ENCODE assay signal across 11 cellular contexts in genomic region chr10:35639651-35640311, GRCh38. TPM values are rescaled to one million over a fixed set of nuclear protein-coding genes. Genes with fewer than 3 reads are reported as not detected.
DNase-seq lines count a peak whose midpoint lies in the region; ATAC-seq and TF ChIP-seq lines count a peak whose summit lies in the region.
"Had no signal": no experiment of that assay in that cellular context is flagged by ENCODE, and none has a peak within 500 bp of the region (broad histone marks: within the 10 kb centered on the region; RNA-seq: fewer than 3 reads in every experiment).

No MANE protein-coding gene starts in this region.

- no peak overlapping the region for H2AFZ ChIP-seq in Karpas-422 (ENCODE audit: low read length)

- no peak overlapping the region for H3K4me2 ChIP-seq in Karpas-422 (ENCODE audit: low read depth, low read length, poor library complexity, severe bottlenecking)

- intact Hi-C loops in activated CD4-positive, alpha-beta T cell treated with anti-CD3 and anti-CD28 coated beads, Interleukin-2, amount 10 ng/mL, durations not matched to agents 24 days and 14 days (cut with micrococcal nuclease) = loop anchor here (5.0 to 10.0 kb wide), 3 partner anchors 517 to 1243 kb away; partner anchors contain the start of gene PARD3
- intact Hi-C loops in left lung (cut with DNase I) (loop anchor here in 1 of 2 donors (10.0 kb wide), 1 partner anchor 1135 kb away; no protein-coding TSS in a partner anchor), thyroid gland (cut with DNase I) (loop anchor here (5.0 to 10.0 kb wide), 3 partner anchors 1085 to 1245 kb away; no protein-coding TSS in a partner anchor)

- in situ Hi-C loops in astrocyte of the spinal cord (cut with HindIII; ENCODE audit: low sequenced_read_pairs) = no loop called here

- H3K27me3 Mint-ChIP-seq in activated CD4-positive, alpha-beta T cell treated with anti-CD3 and anti-CD28 coated beads, Interleukin-2, amount 10 ng/mL, durations not matched to agents 24 days and 14 days = peaks cover 71% of the 10 kb centered on the region

- no peaks in the 10 kb centered on the region for H3K9me3 ChIP-seq in left lung
- no peaks in the 10 kb centered on the region for H3K9me3 ChIP-seq in thyroid gland
- H3K9me3 ChIP-seq in Karpas-422 (ENCODE audit: low read length) = no peaks in the 10 kb centered on the region

- no peak overlapping the region for H3K27ac Mint-ChIP-seq in activated CD4-positive, alpha-beta T cell treated with anti-CD3 and anti-CD28 coated beads, Interleukin-2, amount 10 ng/mL, durations not matched to agents 24 days and 14 days

- WGBS in thyroid gland, 2 donors = 11 to 12% methylated on average over 27 to 30 of the region's 64 CpGs

- H3K9me3 Mint-ChIP-seq in activated CD4-positive, alpha-beta T cell treated with anti-CD3 and anti-CD28 coated beads, Interleukin-2, amount 10 ng/mL, durations not matched to agents 24 days and 14 days = no peaks in the 10 kb centered on the region

- peak; percentile 58 for DNase-seq in activated CD4-positive, alpha-beta T cell treated with anti-CD3 and anti-CD28 coated beads, Interleukin-2, amount 10 ng/mL, durations not matched to agents 24 days and 14 days
- DNase-seq in activated CD4-positive, alpha-beta T cell treated with anti-CD3 and anti-CD28 coated beads, Interleukin-2, amount 50 U/mL, for 4 hours = no peak
- DNase-seq in astrocyte of the spinal cord (ENCODE audit: low read depth, low spot score) (peak; percentile 54), left lung (peak; percentile 38 to 76), thyroid gland (peak; percentile 55 to 56), NCI-H1436 treated with DMSO at 0.1 percent for 48 hours (lab: John Stamatoyannopoulos, UW) (no peak), Karpas-422 (no peak), iPS-NIHi7 (ENCODE audit: extremely low spot score) (no peak)
- DNase-seq: GF-D8 had no signal

- H3K4me3 ChIP-seq in astrocyte of the spinal cord (ENCODE audit: low read depth, low read length) (peak overlapping the region; percentile 58), left lung (peak overlapping the region; percentile 13 to 37), thyroid gland (replicated peaks in 1 of 3) (peak overlapping the region in 1 of 3 donors; percentile 42), Karpas-422 (ENCODE audit: low read length) (no peak overlapping the region)

- H4K20me1 ChIP-seq in Karpas-422 (ENCODE audit: insufficient read depth, low read depth, low read length) = no peaks in the 10 kb centered on the region

- H3K36me3 ChIP-seq in left lung (no peaks in the 10 kb centered on the region), thyroid gland (no peaks in the 10 kb centered on the region), Karpas-422 (ENCODE audit: insufficient read depth, low read length) (no peaks in the 10 kb centered on the region)

- no peaks in the 10 kb centered on the region for H3K79me2 ChIP-seq in Karpas-422 (ENCODE audit: low read length)
- H3K79me2 ChIP-seq: parathyroid adenoma had no signal

- H3K4me1 ChIP-seq in left lung = peaks cover 0 to 47% of the 10 kb centered on the region in 2 donors
- H3K4me1 ChIP-seq in thyroid gland = peaks cover 24 to 28% of the 10 kb centered on the region in 2 donors
- H3K4me1 ChIP-seq in Karpas-422 (ENCODE audit: low read length) = no peaks in the 10 kb centered on the region

- H3K4me1 Mint-ChIP-seq in activated CD4-positive, alpha-beta T cell treated with anti-CD3 and anti-CD28 coated beads, Interleukin-2, amount 10 ng/mL, durations not matched to agents 24 days and 14 days = peaks cover 11% of the 10 kb centered on the region

- no peaks in the 10 kb centered on the region for H3K36me3 Mint-ChIP-seq in activated CD4-positive, alpha-beta T cell treated with anti-CD3 and anti-CD28 coated beads, Interleukin-2, amount 10 ng/mL, durations not matched to agents 24 days and 14 days (ENCODE audit: low read depth)

- H3K4me3 Mint-ChIP-seq in activated CD4-positive, alpha-beta T cell treated with anti-CD3 and anti-CD28 coated beads, Interleukin-2, amount 10 ng/mL, durations not matched to agents 24 days and 14 days = peak overlapping the region; percentile 55

- H3K9ac ChIP-seq in Karpas-422 (ENCODE audit: low read length) = no peak overlapping the region
- H3K9ac ChIP-seq: parathyroid adenoma had no signal

- no peak for TF ChIP-seq POLR2A in thyroid gland (IDR thresholded peaks at IDR 0.05)

- no peak for ATAC-seq in left lung

- peaks cover 0 to 81% of the 10 kb centered on the region in 2 donors for H3K27me3 ChIP-seq in left lung
- no peaks in the 10 kb centered on the region for H3K27me3 ChIP-seq in thyroid gland
- H3K27me3 ChIP-seq in Karpas-422 (ENCODE audit: low read length) = no peaks in the 10 kb centered on the region
- H3K27me3 ChIP-seq: SJSA1 had no signal

- no peak overlapping the region for H3K27ac ChIP-seq in left lung
- no peak overlapping the region for H3K27ac ChIP-seq in thyroid gland
- no peak overlapping the region for H3K27ac ChIP-seq in Karpas-422 (ENCODE audit: low read length)
- H3K27ac ChIP-seq: parathyroid adenoma, SJSA1 had no signal

- TF ChIP-seq CTCF in astrocyte of the spinal cord (IDR thresholded peaks at IDR 0.05; ENCODE audit: low read depth, low read length) = peak; percentile 45
- no peak for TF ChIP-seq CTCF in left lung (IDR thresholded peaks at IDR 0.05)
- peak in 4 of 6 experiments; percentile 17 to 22 (median 17) for TF ChIP-seq CTCF in thyroid gland (IDR thresholded peaks at IDR 0.05)

- no peaks in the 10 kb centered on the region for H3K9me2 ChIP-seq in Karpas-422 (replicated peaks; ENCODE audit: insufficient read depth, low read length)

RNA-seq across cellular contexts. Expression of gene FZD8, which starts 2.3 kb away (rescaled TPM):
- 0.38 and 0.56 TPM in 2 replicates for total RNA-seq in activated CD4-positive, alpha-beta T cell treated with anti-CD3 and anti-CD28 coated beads, Interleukin-2, amount 10 ng/mL, durations not matched to agents 24 days and 14 days
- total RNA-seq in left lung (10 to 100 TPM; 16.0 to 16.4 TPM), thyroid gland (10 to 100 TPM; 12.4 to 21.5 (median 19.9) TPM)
- total RNA-seq in Karpas-422 (2014; rRNA removed; shearing (Covaris generic); ENCODE audit: low replicate concordance) = 0.52 TPM in 1 of 2 replicates, not detected in the other

RNA-seq across cellular contexts. Expression of gene GJD4, which starts 34.6 kb away (rescaled TPM):
- total RNA-seq in activated CD4-positive, alpha-beta T cell treated with anti-CD3 and anti-CD28 coated beads, Interleukin-2, amount 10 ng/mL, durations not matched to agents 24 days and 14 days = not detected in 2 replicates
- total RNA-seq in left lung (not detected), thyroid gland (not detected)
- not detected in 2 replicates for total RNA-seq in Karpas-422 (2014; rRNA removed; shearing (Covaris generic); ENCODE audit: low replicate concordance)

Comparison
In these comparisons a context has a peak if more than half of its experiments do, and no peak if none do; other contexts are left out.
1. DNase-seq: peak in activated CD4-positive, alpha-beta T cell treated with anti-CD3 and anti-CD28 coated beads, Interleukin-2, amount 10 ng/mL, durations not matched to agents 24 days and 14 days (single experiment), astrocyte of the spinal cord (single experiment), left lung (2 of 2) and thyroid gland (2 of 2); none in activated CD4-positive, alpha-beta T cell treated with anti-CD3 and anti-CD28 coated beads, Interleukin-2, amount 50 U/mL, for 4 hours (0 of 2), NCI-H1436 treated with DMSO at 0.1 percent for 48 hours (single experiment), Karpas-422 (single experiment) and iPS-NIHi7 (single experiment).
2. CTCF ChIP-seq: peak in astrocyte of the spinal cord (single experiment) and thyroid gland (4 of 6); none in left lung (0 of 2).